Comparison of ENCODE assay signal across 1 cellular context in genomic region chr18:48923746-48924580, GRCh38.
TF ChIP-seq lines count a peak whose summit lies in the region.

No MANE protein-coding gene starts in this region.

TF ChIP-seq in GM23338, 12 proteins besides CTCF, POLR2A, EP300 and RAD21 (continued from another document):
- TF ChIP-seq, protein P1, sequence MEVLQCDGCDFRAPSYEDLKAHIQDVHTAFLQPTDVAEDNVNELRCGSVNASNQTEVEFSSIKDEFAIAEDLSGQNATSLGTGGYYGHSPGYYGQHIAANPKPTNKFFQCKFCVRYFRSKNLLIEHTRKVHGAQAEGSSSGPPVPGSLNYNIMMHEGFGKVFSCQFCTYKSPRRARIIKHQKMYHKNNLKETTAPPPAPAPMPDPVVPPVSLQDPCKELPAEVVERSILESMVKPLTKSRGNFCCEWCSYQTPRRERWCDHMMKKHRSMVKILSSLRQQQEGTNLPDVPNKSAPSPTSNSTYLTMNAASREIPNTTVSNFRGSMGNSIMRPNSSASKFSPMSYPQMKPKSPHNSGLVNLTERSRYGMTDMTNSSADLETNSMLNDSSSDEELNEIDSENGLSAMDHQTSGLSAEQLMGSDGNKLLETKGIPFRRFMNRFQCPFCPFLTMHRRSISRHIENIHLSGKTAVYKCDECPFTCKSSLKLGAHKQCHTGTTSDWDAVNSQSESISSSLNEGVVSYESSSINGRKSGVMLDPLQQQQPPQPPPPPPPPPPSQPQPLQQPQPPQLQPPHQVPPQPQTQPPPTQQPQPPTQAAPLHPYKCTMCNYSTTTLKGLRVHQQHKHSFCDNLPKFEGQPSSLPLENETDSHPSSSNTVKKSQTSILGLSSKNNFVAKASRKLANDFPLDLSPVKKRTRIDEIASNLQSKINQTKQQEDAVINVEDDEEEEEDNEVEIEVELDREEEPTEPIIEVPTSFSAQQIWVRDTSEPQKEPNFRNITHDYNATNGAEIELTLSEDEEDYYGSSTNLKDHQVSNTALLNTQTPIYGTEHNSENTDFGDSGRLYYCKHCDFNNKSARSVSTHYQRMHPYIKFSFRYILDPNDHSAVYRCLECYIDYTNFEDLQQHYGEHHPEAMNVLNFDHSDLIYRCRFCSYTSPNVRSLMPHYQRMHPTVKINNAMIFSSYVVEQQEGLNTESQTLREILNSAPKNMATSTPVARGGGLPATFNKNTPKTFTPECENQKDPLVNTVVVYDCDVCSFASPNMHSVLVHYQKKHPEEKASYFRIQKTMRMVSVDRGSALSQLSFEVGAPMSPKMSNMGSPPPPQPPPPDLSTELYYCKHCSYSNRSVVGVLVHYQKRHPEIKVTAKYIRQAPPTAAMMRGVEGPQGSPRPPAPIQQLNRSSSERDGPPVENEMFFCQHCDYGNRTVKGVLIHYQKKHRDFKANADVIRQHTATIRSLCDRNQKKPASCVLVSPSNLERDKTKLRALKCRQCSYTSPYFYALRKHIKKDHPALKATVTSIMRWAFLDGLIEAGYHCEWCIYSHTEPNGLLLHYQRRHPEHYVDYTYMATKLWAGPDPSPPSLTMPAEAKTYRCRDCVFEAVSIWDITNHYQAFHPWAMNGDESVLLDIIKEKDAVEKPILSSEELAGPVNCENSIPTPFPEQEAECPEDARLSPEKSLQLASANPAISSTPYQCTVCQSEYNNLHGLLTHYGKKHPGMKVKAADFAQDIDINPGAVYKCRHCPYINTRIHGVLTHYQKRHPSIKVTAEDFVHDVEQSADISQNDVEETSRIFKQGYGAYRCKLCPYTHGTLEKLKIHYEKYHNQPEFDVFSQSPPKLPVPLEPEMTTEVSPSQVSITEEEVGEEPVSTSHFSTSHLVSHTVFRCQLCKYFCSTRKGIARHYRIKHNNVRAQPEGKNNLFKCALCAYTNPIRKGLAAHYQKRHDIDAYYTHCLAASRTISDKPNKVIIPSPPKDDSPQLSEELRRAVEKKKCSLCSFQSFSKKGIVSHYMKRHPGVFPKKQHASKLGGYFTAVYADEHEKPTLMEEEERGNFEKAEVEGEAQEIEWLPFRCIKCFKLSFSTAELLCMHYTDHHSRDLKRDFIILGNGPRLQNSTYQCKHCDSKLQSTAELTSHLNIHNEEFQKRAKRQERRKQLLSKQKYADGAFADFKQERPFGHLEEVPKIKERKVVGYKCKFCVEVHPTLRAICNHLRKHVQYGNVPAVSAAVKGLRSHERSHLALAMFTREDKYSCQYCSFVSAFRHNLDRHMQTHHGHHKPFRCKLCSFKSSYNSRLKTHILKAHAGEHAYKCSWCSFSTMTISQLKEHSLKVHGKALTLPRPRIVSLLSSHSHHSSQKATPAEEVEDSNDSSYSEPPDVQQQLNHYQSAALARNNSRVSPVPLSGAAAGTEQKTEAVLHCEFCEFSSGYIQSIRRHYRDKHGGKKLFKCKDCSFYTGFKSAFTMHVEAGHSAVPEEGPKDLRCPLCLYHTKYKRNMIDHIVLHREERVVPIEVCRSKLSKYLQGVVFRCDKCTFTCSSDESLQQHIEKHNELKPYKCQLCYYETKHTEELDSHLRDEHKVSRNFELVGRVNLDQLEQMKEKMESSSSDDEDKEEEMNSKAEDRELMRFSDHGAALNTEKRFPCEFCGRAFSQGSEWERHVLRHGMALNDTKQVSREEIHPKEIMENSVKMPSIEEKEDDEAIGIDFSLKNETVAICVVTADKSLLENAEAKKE (CRISPR knock-in tag; IDR thresholded peaks at IDR 0.05), result no peak
- TF ChIP-seq ZNF114 (CRISPR knock-in tag; IDR thresholded peaks at IDR 0.05) (no peak), STAT1 (IDR thresholded peaks at IDR 0.05; ENCODE audit: unreplicated experiment) (no peak), EZH2phosphoT487 (IDR thresholded peaks at IDR 0.05; ENCODE audit: unreplicated experiment) (no peak), NANOG (IDR thresholded peaks at IDR 0.05; ENCODE audit: borderline replicate concordance) (no peak), POLR2AphosphoS5 (IDR thresholded peaks at IDR 0.05; ENCODE audit: low read depth) (no peak), EZH2 (IDR thresholded peaks at IDR 0.05; ENCODE audit: low read depth, unreplicated experiment) (no peak), ZNF331 (CRISPR knock-in tag; IDR thresholded peaks at IDR 0.05; ENCODE audit: low read depth) (no peak), REST (IDR thresholded peaks at IDR 0.05; ENCODE audit: unreplicated experiment) (no peak)
- TF ChIP-seq, protein P2, sequence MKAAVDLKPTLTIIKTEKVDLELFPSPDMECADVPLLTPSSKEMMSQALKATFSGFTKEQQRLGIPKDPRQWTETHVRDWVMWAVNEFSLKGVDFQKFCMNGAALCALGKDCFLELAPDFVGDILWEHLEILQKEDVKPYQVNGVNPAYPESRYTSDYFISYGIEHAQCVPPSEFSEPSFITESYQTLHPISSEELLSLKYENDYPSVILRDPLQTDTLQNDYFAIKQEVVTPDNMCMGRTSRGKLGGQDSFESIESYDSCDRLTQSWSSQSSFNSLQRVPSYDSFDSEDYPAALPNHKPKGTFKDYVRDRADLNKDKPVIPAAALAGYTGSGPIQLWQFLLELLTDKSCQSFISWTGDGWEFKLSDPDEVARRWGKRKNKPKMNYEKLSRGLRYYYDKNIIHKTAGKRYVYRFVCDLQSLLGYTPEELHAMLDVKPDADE (IDR thresholded peaks at IDR 0.05), result no peak
